ENCODE assay signal across 8 cellular contexts in the genomic region with DNA sequence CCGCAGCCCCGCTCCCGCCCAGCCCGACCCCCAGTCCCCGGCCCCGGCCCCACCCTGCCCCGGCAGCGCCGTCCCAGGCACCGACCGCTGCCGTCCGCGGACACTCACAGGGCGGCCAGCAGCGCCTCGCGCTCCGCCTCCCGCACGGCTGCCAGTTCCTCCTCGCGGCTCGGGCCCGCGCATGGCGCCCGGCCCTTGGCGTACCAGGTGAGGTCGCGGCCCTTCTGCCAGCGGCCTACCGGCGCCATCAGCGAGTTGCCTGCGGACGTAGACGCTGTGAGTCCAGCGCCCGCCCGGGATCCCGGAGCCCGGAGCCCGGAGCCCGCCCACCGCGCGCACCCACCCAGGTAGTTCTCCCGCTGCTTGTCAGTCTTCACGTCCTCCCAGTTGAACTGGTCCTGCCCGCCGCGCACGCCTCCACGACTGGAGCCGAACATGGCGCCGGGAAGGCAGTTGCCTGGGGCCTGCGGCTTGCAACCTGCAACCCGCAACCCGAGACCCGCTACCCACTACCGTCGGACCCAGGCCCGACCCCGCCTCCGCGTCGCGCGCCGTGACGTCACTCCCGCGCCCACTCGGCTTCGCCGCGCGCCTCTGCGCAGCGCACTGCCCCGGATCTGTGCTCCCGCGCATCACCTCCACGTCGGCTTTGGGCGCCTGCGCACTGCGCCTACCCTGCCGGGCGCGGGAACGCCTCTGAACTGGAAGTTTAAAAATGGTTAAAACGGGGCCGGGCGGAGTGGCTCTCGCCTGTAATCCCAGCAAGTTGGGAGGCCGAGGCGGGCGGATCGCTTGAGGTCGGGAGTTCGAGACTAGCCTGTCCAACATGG. TPM values are rescaled to one million over a fixed set of nuclear protein-coding genes. Genes with fewer than 3 reads are reported as not detected.
DNase-seq lines count a peak whose midpoint lies in the region; ATAC-seq and TF ChIP-seq lines count a peak whose summit lies in the region.

A gene (minus strand): TSS at position 535 of the 830 bp plus-strand sequence. CDS start 98 bp downstream, at position 437.

- TF ChIP-seq CTCF in Loucy (conservative IDR thresholded peaks at IDR 0.05; ENCODE audit: low read length) (no peak), RWPE2 (IDR thresholded peaks at IDR 0.05; ENCODE audit: poor library complexity, severe bottlenecking) (no peak), fibroblast of mammary gland (conservative IDR thresholded peaks at IDR 0.05; ENCODE audit: control insufficient read depth, insufficient read depth, low read depth, low read length) (no peak)

- H3K27me3 Mint-ChIP-seq in activated T-helper 17 cell treated with anti-CD3 and anti-CD28 coated beads, Interleukin-2, amount 50 U/mL, for 72 hours, result no peaks in the 10 kb centered on the region
- peaks cover 0 to 1% (median 0%) of the 10 kb centered on the region in 5 donors for H3K27me3 Mint-ChIP-seq in naive thymus-derived CD8-positive, alpha-beta T cell

- H3K79me2 ChIP-seq in Loucy (ENCODE audit: insufficient read depth, low read length), result peaks cover 57% of the 10 kb centered on the region

- H3F3A ChIP-seq in Loucy (ENCODE audit: low read depth), result no peaks in the 10 kb centered on the region

- peak within 1 kb of the TSS; percentile 92 for H3K27ac Mint-ChIP-seq in activated T-helper 17 cell treated with anti-CD3 and anti-CD28 coated beads, Interleukin-2, amount 50 U/mL, for 72 hours
- H3K27ac Mint-ChIP-seq in naive thymus-derived CD8-positive, alpha-beta T cell, result peak within 1 kb of the TSS; percentile 88 to 98 (median 95)

- H3K4me3 Mint-ChIP-seq in activated T-helper 17 cell treated with anti-CD3 and anti-CD28 coated beads, Interleukin-2, amount 50 U/mL, for 72 hours, result peak within 1 kb of the TSS; percentile 91
- H3K4me3 Mint-ChIP-seq in naive thymus-derived CD8-positive, alpha-beta T cell, result peak within 1 kb of the TSS; percentile 91 to 98 (median 92)

- H3K4me1 ChIP-seq in Loucy (ENCODE audit: insufficient read depth, low read length, poor library complexity, severe bottlenecking), result peaks cover 8% of the 10 kb centered on the region
- H3K4me1 ChIP-seq in RWPE2 (ENCODE audit: insufficient read depth, poor library complexity, severe bottlenecking), result no peaks in the 10 kb centered on the region

- DNase-seq in ELF-1 (ENCODE audit: low read depth, low spot score) (peak; percentile 98), H7 (peak; percentile 100), RWPE2 (ENCODE audit: low spot score) (peak; percentile 80), fibroblast of mammary gland (ENCODE audit: low read depth) (peak; percentile 88)
- peak; percentile 89 to 96 (median 94) for DNase-seq in naive thymus-derived CD8-positive, alpha-beta T cell
- peak; percentile 89 to 94 (median 92) for DNase-seq in stimulated activated naive CD4-positive, alpha-beta T cell (lab: John Stamatoyannopoulos, UW)

- H3K4me1 Mint-ChIP-seq in activated T-helper 17 cell treated with anti-CD3 and anti-CD28 coated beads, Interleukin-2, amount 50 U/mL, for 72 hours, result peaks cover 12% of the 10 kb centered on the region
- peaks cover 10 to 35% (median 33%) of the 10 kb centered on the region in 4 donors for H3K4me1 Mint-ChIP-seq in naive thymus-derived CD8-positive, alpha-beta T cell

- ATAC-seq in RWPE2 (ENCODE audit: low read depth), result peak; percentile 71
- ATAC-seq in activated T-helper 17 cell treated with anti-CD3 and anti-CD28 coated beads, Interleukin-2, amount 50 U/mL, for 72 hours (replicated peaks), result peak; percentile 89
- peak; percentile 80 to 81 for ATAC-seq in naive thymus-derived CD8-positive, alpha-beta T cell

- H4K20me1 ChIP-seq in Loucy (ENCODE audit: insufficient read depth, low read length, poor library complexity, severe bottlenecking), result peaks cover 41% of the 10 kb centered on the region

- H3K4me3 ChIP-seq in H7 (ENCODE audit: insufficient read depth, low read depth, low read length) (peak within 1 kb of the TSS; percentile 95), Loucy (ENCODE audit: low read length, poor library complexity, severe bottlenecking) (peak within 1 kb of the TSS; percentile 89), RWPE2 (ENCODE audit: severe bottlenecking) (peak within 1 kb of the TSS; percentile 91), fibroblast of mammary gland (ENCODE audit: control insufficient read depth, low read depth, low read length) (peak within 1 kb of the TSS; percentile 78)

- peak within 1 kb of the TSS; percentile 80 for H3K9ac ChIP-seq in Loucy (ENCODE audit: low read depth, low read length, poor library complexity, severe bottlenecking)

- peak within 1 kb of the TSS; percentile 89 for H2AFZ ChIP-seq in Loucy (ENCODE audit: low read length)

- peak within 1 kb of the TSS; percentile 47 for H3K27ac ChIP-seq in RWPE2 (ENCODE audit: poor library complexity, severe bottlenecking)

- H3K36me3 ChIP-seq in H7 (replicated peaks; ENCODE audit: control insufficient read depth, insufficient read depth, low read length) (peaks cover 20% of the 10 kb centered on the region), Loucy (ENCODE audit: insufficient read depth, low read length) (peaks cover 30% of the 10 kb centered on the region; the same call in 1 of the 2 replicates), RWPE2 (ENCODE audit: low read depth) (peaks cover 3% of the 10 kb centered on the region)

- POLR2A ChIA-PET in naive thymus-derived CD8-positive, alpha-beta T cell (lab: Charles Lee), result interaction anchor here (0.8 to 1.1 kb wide), 2 partner anchors 20 to 62 kb away, joined by 4 to 7 read pairs; a partner anchor contains a TSS

- H3K4me2 ChIP-seq in Loucy (ENCODE audit: low read depth, low read length, poor library complexity, severe bottlenecking), result peak within 1 kb of the TSS; percentile 81

- H3K27me3 ChIP-seq in H7 (ENCODE audit: control insufficient read depth, insufficient read depth, low read length) (no peaks in the 10 kb centered on the region), Loucy (ENCODE audit: insufficient read depth, low read length, poor library complexity, severe bottlenecking) (no peaks in the 10 kb centered on the region), RWPE2 (ENCODE audit: insufficient read depth, poor library complexity, severe bottlenecking) (no peaks in the 10 kb centered on the region)

- H3K9me3 ChIP-seq in Loucy (ENCODE audit: insufficient read depth, low read depth, low read length), result no peaks in the 10 kb centered on the region
- H3K9me3 ChIP-seq in RWPE2 (ENCODE audit: severe bottlenecking), result no peaks in the 10 kb centered on the region

- H3K36me3 Mint-ChIP-seq in activated T-helper 17 cell treated with anti-CD3 and anti-CD28 coated beads, Interleukin-2, amount 50 U/mL, for 72 hours (ENCODE audit: low read depth), result peaks cover 62% of the 10 kb centered on the region
- peaks cover 0 to 39% (median 0%) of the 10 kb centered on the region in 3 donors for H3K36me3 Mint-ChIP-seq in naive thymus-derived CD8-positive, alpha-beta T cell

- no peaks in the 10 kb centered on the region for H3K9me2 ChIP-seq in Loucy (replicated peaks; ENCODE audit: low read depth, low read length)

- no peaks in the 10 kb centered on the region for H3K9me3 Mint-ChIP-seq in activated T-helper 17 cell treated with anti-CD3 and anti-CD28 coated beads, Interleukin-2, amount 50 U/mL, for 72 hours
- H3K9me3 Mint-ChIP-seq in naive thymus-derived CD8-positive, alpha-beta T cell, result no peaks in the 10 kb centered on the region

RNA-seq across cellular contexts. Expression of the gene that starts here (rescaled TPM):
- 38.9 and 45.7 TPM in 2 replicates for total RNA-seq in H7 (2014; rRNA removed; shearing (Covaris generic))
- total RNA-seq in activated T-helper 17 cell treated with anti-CD3 and anti-CD28 coated beads, Interleukin-2, amount 50 U/mL, for 72 hours, result 10 to 100 TPM; 18.3 TPM
- 10 to 100 TPM; 26.0 to 28.1 TPM for total RNA-seq in naive thymus-derived CD8-positive, alpha-beta T cell
- polyA plus RNA-seq in naive thymus-derived CD8-positive, alpha-beta T cell, result 10 to 100 TPM; 12.9 to 25.6 (median 20.0) TPM

Comparison
In these comparisons a context has a peak if more than half of its experiments do, and no peak if none do; other contexts are left out.
1. Peak in every context shown above with its lines: DNase-seq, ATAC-seq, H3K4me3 ChIP-seq and H3K27ac ChIP-seq.